In the genomic region with DNA sequence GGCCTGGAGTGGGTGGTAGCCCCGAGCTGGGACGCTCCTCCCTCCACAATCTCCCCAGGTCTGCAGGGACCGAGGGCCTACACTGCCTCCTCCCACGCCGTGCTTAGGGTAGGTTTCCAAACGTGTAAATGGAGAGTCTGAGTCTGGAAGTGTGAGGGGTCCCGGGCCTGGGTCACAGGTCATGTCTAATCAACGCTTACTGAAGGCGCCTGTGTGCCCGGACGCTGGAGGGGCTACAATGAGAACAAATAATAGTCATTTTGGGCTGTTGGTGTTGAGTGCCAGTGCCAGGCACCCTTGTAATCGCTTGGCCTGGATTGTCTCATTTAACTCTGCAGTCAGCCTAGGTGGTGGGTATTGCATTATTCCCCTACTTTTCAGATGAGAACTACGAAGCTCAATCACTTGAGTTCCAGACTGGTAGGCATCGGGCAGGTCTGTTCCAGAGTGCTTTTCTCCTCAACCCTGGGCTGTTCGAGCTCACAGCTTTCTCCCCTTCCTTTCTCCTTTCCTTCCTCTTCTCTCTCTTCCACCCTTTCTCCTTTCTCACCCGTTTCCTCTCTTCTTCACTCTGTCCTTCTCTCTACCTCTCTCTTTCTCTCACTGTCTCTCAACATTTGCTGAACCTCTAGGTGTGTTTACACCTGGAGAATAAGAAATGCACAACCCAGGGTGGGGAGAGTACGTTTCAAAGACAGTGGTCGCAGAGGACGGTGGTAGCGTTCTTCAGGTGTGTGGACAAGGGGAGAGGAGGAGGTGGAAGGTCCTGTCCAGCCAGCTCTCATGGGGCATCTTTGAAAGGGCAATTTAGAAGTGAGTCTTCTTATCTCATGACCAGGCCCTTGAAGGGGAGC, we compare ENCODE assay signal across 8 cellular contexts. TPM values are rescaled to one million over a fixed set of nuclear protein-coding genes. Genes with fewer than 3 reads are reported as not detected.
DNase-seq lines count a peak whose midpoint lies in the region; ATAC-seq and TF ChIP-seq lines count a peak whose summit lies in the region.

No MANE protein-coding gene starts in this region.

- DNase-seq in CD4-positive, alpha-beta T cell, result peak in 1 of 10 experiments; percentile 9
- DNase-seq in OCI-LY7 (ENCODE audit: low spot score), result peak; percentile 20
- no peak for DNase-seq in endothelial cell (ENCODE audit: low spot score)
- DNase-seq in omental fat pad (ENCODE audit: low spot score), result no peak
- no peak for DNase-seq in DMS114 treated with DMSO at 0.1 percent for 48 hours (lab: John Stamatoyannopoulos, UW; ENCODE audit: unreplicated experiment)
- DNase-seq in NCI-H446 (lab: John Stamatoyannopoulos, UW), result no peak
- no peak for DNase-seq in OCI-M1 (lab: John Stamatoyannopoulos, UW)

- no peak for ATAC-seq in CD4-positive, alpha-beta T cell (ENCODE audit: poor library complexity)
- ATAC-seq in GM21367 (IDR thresholded peaks at IDR 0.05; ENCODE audit: unreplicated experiment) (peak; percentile 4), omental fat pad (ENCODE audit: low FRiP score) (peak; percentile 0)

- H3K9me3 Mint-ChIP-seq in CD4-positive, alpha-beta T cell, result no peaks in the 10 kb centered on the region
- no peaks in the 10 kb centered on the region for H3K9me3 Mint-ChIP-seq in endothelial cell (ENCODE audit: unreplicated experiment)

- H3K27me3 Mint-ChIP-seq in CD4-positive, alpha-beta T cell, result no peaks in the 10 kb centered on the region
- peaks cover 14% of the 10 kb centered on the region for H3K27me3 Mint-ChIP-seq in endothelial cell (ENCODE audit: unreplicated experiment)

- no peak overlapping the region for H2AFZ ChIP-seq in OCI-LY7 (ENCODE audit: low read length)

- intact Hi-C loops in CD4-positive, alpha-beta T cell (cut with DNase I, micrococcal nuclease), result loop anchor here in 1 of 2 experiments (2.0 to 5.0 kb wide), 2 partner anchors 102 to 174 kb away; a partner anchor contains a TSS
- intact Hi-C loops in OCI-LY7 (cut with micrococcal nuclease; ENCODE audit: unreplicated experiment), result no loop called here

- H3K4me1 Mint-ChIP-seq in CD4-positive, alpha-beta T cell (ENCODE audit: low read depth), result peaks cover 31% of the 10 kb centered on the region
- peaks cover 29% of the 10 kb centered on the region for H3K4me1 Mint-ChIP-seq in endothelial cell (ENCODE audit: unreplicated experiment)

- peaks cover 5% of the 10 kb centered on the region; the same call in 1 of the 2 replicates for H3K36me3 ChIP-seq in OCI-LY7 (ENCODE audit: insufficient read depth, low read length)

- H3K9me3 ChIP-seq in CD4-positive, alpha-beta T cell (ENCODE audit: control insufficient read depth, low read length), result no peaks in the 10 kb centered on the region
- no peaks in the 10 kb centered on the region for H3K9me3 ChIP-seq in OCI-LY7 (ENCODE audit: low read length)

- TF ChIP-seq CTCF in CD4-positive, alpha-beta T cell (IDR thresholded peaks at IDR 0.05), result no peak
- TF ChIP-seq CTCF in OCI-LY7 (conservative IDR thresholded peaks at IDR 0.05; ENCODE audit: low read length), result no peak
- no peak for TF ChIP-seq CTCF in endothelial cell (IDR thresholded peaks at IDR 0.05; ENCODE audit: unreplicated experiment)
- no peak for TF ChIP-seq CTCF in omental fat pad (IDR thresholded peaks at IDR 0.05)

- peaks cover 62% of the 10 kb centered on the region for H3K4me1 ChIP-seq in OCI-LY7 (ENCODE audit: insufficient read depth, low read length, poor library complexity, severe bottlenecking)

- peak overlapping the region; percentile 88 for H3K4me2 ChIP-seq in OCI-LY7 (ENCODE audit: low read length)

- no TSS peak for BruUV-seq in OCI-LY7 (replicated peaks; lab: Mats Ljungman, UMichigan)

- H3K9me2 ChIP-seq in OCI-LY7 (ENCODE audit: insufficient read depth, low read length), result no peaks in the 10 kb centered on the region

- no peak overlapping the region for H3K27ac ChIP-seq in CD4-positive, alpha-beta T cell (ENCODE audit: low read depth, low read length)
- H3K27ac ChIP-seq in OCI-LY7 (ENCODE audit: low read depth, low read length, poor library complexity, severe bottlenecking), result peak overlapping the region; percentile 91

- peaks cover 18% of the 10 kb centered on the region; the same call in 1 of the 2 replicates for H3K79me2 ChIP-seq in OCI-LY7 (ENCODE audit: insufficient read depth, low read depth, low read length)

- no peaks in the 10 kb centered on the region for H3K27me3 ChIP-seq in CD4-positive, alpha-beta T cell (ENCODE audit: control insufficient read depth, insufficient read depth, low read length)

- peak overlapping the region; percentile 32 for H3K27ac Mint-ChIP-seq in CD4-positive, alpha-beta T cell
- no peak overlapping the region for H3K27ac Mint-ChIP-seq in endothelial cell (ENCODE audit: unreplicated experiment)

- H4K20me1 ChIP-seq in OCI-LY7 (ENCODE audit: insufficient read depth, low read length), result no peaks in the 10 kb centered on the region

- CTCF ChIA-PET in CD4-positive, alpha-beta T cell (lab: Charles Lee), result interaction anchor here (0.7 kb wide), 1 partner anchor 24 kb away, joined by 3 read pairs; no protein-coding TSS in a partner anchor
- CTCF ChIA-PET in OCI-LY7 (lab: Charles Lee; ENCODE audit: unreplicated experiment), result no interaction called here

- H3K4me3 ChIP-seq in OCI-LY7 (ENCODE audit: low read depth, low read length, poor library complexity, severe bottlenecking), result peak overlapping the region; percentile 82

- POLR2A ChIA-PET in CD4-positive, alpha-beta T cell (lab: Charles Lee), result interaction anchor here (0.7 to 1.6 kb wide), 6 partner anchors 13 to 331 kb away, joined by 3 to 5 read pairs (median 3); a partner anchor contains a TSS
- POLR2A ChIA-PET in OCI-LY7 (lab: Charles Lee), result interaction anchor here (0.5 kb wide), 1 partner anchor 271 kb away, joined by 3 read pairs; no protein-coding TSS in a partner anchor

- H3K4me3 Mint-ChIP-seq in CD4-positive, alpha-beta T cell, result peak overlapping the region; percentile 74
- peak overlapping the region; percentile 86 for H3K4me3 Mint-ChIP-seq in endothelial cell (ENCODE audit: unreplicated experiment)

- H3K36me3 Mint-ChIP-seq in CD4-positive, alpha-beta T cell (ENCODE audit: low read depth), result peaks cover 11% of the 10 kb centered on the region
- H3K36me3 Mint-ChIP-seq in endothelial cell (ENCODE audit: low read depth, unreplicated experiment), result peaks cover 10% of the 10 kb centered on the region

RNA-seq across cellular contexts. Expression of a gene that starts 0.9 kb away (rescaled TPM):
- total RNA-seq in CD4-positive, alpha-beta T cell, result 1 to 10 TPM; 2.3 to 3.7 TPM
- 14.0 and 14.9 TPM in 2 replicates for total RNA-seq in OCI-LY7 (2014; rRNA removed; shearing (Covaris generic))
- 18.9 and 21.0 TPM in 2 replicates for total RNA-seq in OCI-LY7 (2022)
- total RNA-seq in endothelial cell (ENCODE audit: unreplicated experiment), result 22.6 TPM
- 10 to 100 TPM in 3 of 4 donors, 1 to 10 TPM in 1; 9.6 to 21.1 (median 13.6) TPM for total RNA-seq in omental fat pad

RNA-seq across cellular contexts. Expression of a gene that starts 1.1 kb away (rescaled TPM):
- total RNA-seq in CD4-positive, alpha-beta T cell, result 10 to 100 TPM; 11.1 to 11.8 TPM
- 53.9 and 75.2 TPM in 2 replicates for total RNA-seq in OCI-LY7 (2014; rRNA removed; shearing (Covaris generic))
- total RNA-seq in OCI-LY7 (2022) (54.2 and 59.1 TPM in 2 replicates), endothelial cell (ENCODE audit: unreplicated experiment) (34.1 TPM), omental fat pad (10 to 100 TPM; 51.6 to 73.6 (median 59.0) TPM)

RNA-seq across cellular contexts. Expression of a gene that starts 24.4 kb away (rescaled TPM):
- 1 to 10 TPM in 1 of 2 experiments, under 1 TPM in 1; 0.84 to 1.4 TPM for total RNA-seq in CD4-positive, alpha-beta T cell
- total RNA-seq in OCI-LY7 (2014; rRNA removed; shearing (Covaris generic)), result 0.90 and 1.2 TPM in 2 replicates
- total RNA-seq in OCI-LY7 (2022) (2.0 and 2.6 TPM in 2 replicates), endothelial cell (ENCODE audit: unreplicated experiment) (1.1 TPM), omental fat pad (1 to 10 TPM in 2 of 4 donors, under 1 TPM in 2; 0.37 to 1.7 (median 0.88) TPM)
